9 cellular contexts compared by ENCODE assay signal in genomic region chr9:12884736-12885395, GRCh38.
A peak's percentile ranks its signal among the peaks of the same experiment; 100 is the strongest.
DNase-seq lines count a peak whose midpoint lies in the region; ATAC-seq and TF ChIP-seq lines count a peak whose summit lies in the region.
"Had no signal": no experiment of that assay in that cellular context is flagged by ENCODE, and none has a peak within 500 bp of the region (broad histone marks: within the 10 kb centered on the region; RNA-seq: fewer than 3 reads in every experiment).

No MANE protein-coding gene starts in this region.

- H3K27ac Mint-ChIP-seq in WTC11, result no peak overlapping the region
- H3K27ac Mint-ChIP-seq in stimulated activated effector memory CD8-positive, alpha-beta T cell treated with anti-CD3 and anti-CD28 coated beads, Interleukin-12 subunit alpha, Interleukin-12 subunit beta, amount 100 ng/mL, for 72 hours, result no peak overlapping the region

- H3K4me1 ChIP-seq in aorta (ENCODE audit: control insufficient read depth in 1 of 2, insufficient read depth in 2 of 2, low read length in 2 of 2), result no peaks in the 10 kb centered on the region

- H3K27me3 Mint-ChIP-seq in WTC11 (ENCODE audit: low read depth), result no peaks in the 10 kb centered on the region

- intact Hi-C loops in Right ventricle myocardium inferior (cut with DNase I), result loop anchor here (5.0 kb wide), 1 partner anchor 108 kb away; the partner anchor contains the start of gene LURAP1L
- intact Hi-C loops in cardiac septum (cut with DNase I), result loop anchor here (5.0 kb wide), 1 partner anchor 108 kb away; the partner anchor contains the start of gene LURAP1L
- intact Hi-C loops in aorta (cut with DNase I), result loop anchor here (1.0 to 10.0 kb wide), 5 partner anchors 37 to 166 kb away; partner anchors contain the start of gene LURAP1L (in 1 of the 2)

- POLR2A ChIA-PET in WTC11 (lab: Charles Lee), result interaction anchor here (0.6 kb wide), 1 partner anchor 109 kb away, joined by 3 read pairs; no protein-coding TSS in a partner anchor

- DNase-seq in Right ventricle myocardium inferior (ENCODE audit: missing footprints), result no peak
- DNase-seq in cardiac septum (ENCODE audit: low spot score), result no peak
- no peak for DNase-seq in WTC11 (ENCODE audit: low spot score)
- peak; percentile 63 for DNase-seq in inferior parietal cortex (ENCODE audit: extremely low spot score)
- DNase-seq in aorta, result no peak
- DNase-seq in effector CD4-positive, alpha-beta T cell, result no peak
- no peak for DNase-seq in stimulated activated effector memory CD8-positive, alpha-beta T cell treated with anti-CD3 and anti-CD28 coated beads, Interleukin-12 subunit alpha, Interleukin-12 subunit beta, amount 100 ng/mL, for 72 hours (ENCODE audit: low spot score in 2 of 2)
- no peak for DNase-seq in stimulated activated naive CD4-positive, alpha-beta T cell treated with Interleukin-2 at 50 U/mL for 16 hours (lab: John Stamatoyannopoulos, UW)
- DNase-seq: DND-41 had no signal

- 45 to 49% methylated on average over 4 of the region's 4 CpGs for WGBS in aorta, 2 donors

- no peak overlapping the region for H3K4me3 Mint-ChIP-seq in WTC11
- no peak overlapping the region for H3K4me3 Mint-ChIP-seq in stimulated activated effector memory CD8-positive, alpha-beta T cell treated with anti-CD3 and anti-CD28 coated beads, Interleukin-12 subunit alpha, Interleukin-12 subunit beta, amount 100 ng/mL, for 72 hours

- H3K9me3 ChIP-seq in aorta (ENCODE audit: control insufficient read depth, low read length), result no peaks in the 10 kb centered on the region

- peaks cover 4% of the 10 kb centered on the region; the same call in 1 of the 2 replicates for H3K4me1 Mint-ChIP-seq in WTC11
- H3K4me1 Mint-ChIP-seq in stimulated activated effector memory CD8-positive, alpha-beta T cell treated with anti-CD3 and anti-CD28 coated beads, Interleukin-12 subunit alpha, Interleukin-12 subunit beta, amount 100 ng/mL, for 72 hours, result no peaks in the 10 kb centered on the region

- H3K4me3 ChIP-seq in aorta (ENCODE audit: low read length in 2 of 2), result no peak overlapping the region

- TF ChIP-seq CTCF in WTC11 (IDR thresholded peaks at IDR 0.05), result no peak

- H3K9me3 Mint-ChIP-seq in WTC11, result peaks cover 5% of the 10 kb centered on the region
- peaks cover 14% of the 10 kb centered on the region for H3K9me3 Mint-ChIP-seq in stimulated activated effector memory CD8-positive, alpha-beta T cell treated with anti-CD3 and anti-CD28 coated beads, Interleukin-12 subunit alpha, Interleukin-12 subunit beta, amount 100 ng/mL, for 72 hours

- no peaks in the 10 kb centered on the region for H3K36me3 Mint-ChIP-seq in WTC11
- H3K36me3 Mint-ChIP-seq in stimulated activated effector memory CD8-positive, alpha-beta T cell treated with anti-CD3 and anti-CD28 coated beads, Interleukin-12 subunit alpha, Interleukin-12 subunit beta, amount 100 ng/mL, for 72 hours, result no peaks in the 10 kb centered on the region

- ATAC-seq in Right ventricle myocardium inferior (peak; percentile 61), WTC11 (peak; percentile 71), aorta (ENCODE audit: low FRiP score) (peak; percentile 82)
- ATAC-seq in stimulated activated effector memory CD8-positive, alpha-beta T cell treated with anti-CD3 and anti-CD28 coated beads, Interleukin-12 subunit alpha, Interleukin-12 subunit beta, amount 100 ng/mL, for 72 hours, result no peak

- H3K36me3 ChIP-seq in aorta (ENCODE audit: control insufficient read depth in 1 of 2, insufficient read depth in 2 of 2, low read length in 1 of 2), result no peaks in the 10 kb centered on the region

- H3K27me3 ChIP-seq in aorta (ENCODE audit: control insufficient read depth in 1 of 2, insufficient read depth in 2 of 2, low read length in 1 of 2), result no peaks in the 10 kb centered on the region

- CTCF ChIA-PET in WTC11 (lab: Charles Lee), result interaction anchor here (0.6 to 1.7 kb wide), 10 partner anchors 34 to 186 kb away, joined by 3 to 20 read pairs (median 4); no protein-coding TSS in a partner anchor

- no peak overlapping the region for H3K27ac ChIP-seq in aorta (ENCODE audit: low read depth in 1 of 2, low read length in 2 of 2)

TF ChIP-seq in WTC11, 78 proteins besides CTCF, POLR2A, EP300 and RAD21 (continues in another document):
- no peak for TF ChIP-seq ZNF423 (CRISPR knock-in tag; IDR thresholded peaks at IDR 0.05)
- no peak for TF ChIP-seq ARID4B (CRISPR knock-in tag; IDR thresholded peaks at IDR 0.05; ENCODE audit: borderline replicate concordance)
- no peak for TF ChIP-seq TEAD1 (CRISPR knock-in tag; IDR thresholded peaks at IDR 0.05)
- no peak for TF ChIP-seq USF1 (CRISPR knock-in tag; IDR thresholded peaks at IDR 0.05)
- no peak for TF ChIP-seq EMX1 (CRISPR knock-in tag; IDR thresholded peaks at IDR 0.05)
- no peak for TF ChIP-seq ETV6 (CRISPR knock-in tag; IDR thresholded peaks at IDR 0.05)
- TF ChIP-seq ZNF512 (CRISPR knock-in tag; IDR thresholded peaks at IDR 0.05; ENCODE audit: borderline replicate concordance), result no peak
- TF ChIP-seq SP1 (CRISPR knock-in tag; conservative IDR thresholded peaks at IDR 0.05), result no peak
- no peak for TF ChIP-seq GABPB1 (CRISPR knock-in tag; IDR thresholded peaks at IDR 0.05)
- no peak for TF ChIP-seq E2F4 (CRISPR knock-in tag; IDR thresholded peaks at IDR 0.05; ENCODE audit: borderline replicate concordance, low read depth)
